ENCODE assay signal across 1 cellular context in genomic region chr6:40727272-40727671, GRCh38.
TF ChIP-seq lines count a peak whose summit lies in the region.

No MANE protein-coding gene starts in this region.

TF ChIP-seq in GM23338, 12 proteins besides CTCF, POLR2A, EP300 and RAD21 (continued from another document):
- TF ChIP-seq ZNF331 (CRISPR knock-in tag; IDR thresholded peaks at IDR 0.05; ENCODE audit: low read depth) (no peak), REST (IDR thresholded peaks at IDR 0.05; ENCODE audit: unreplicated experiment) (no peak), STAT1 (IDR thresholded peaks at IDR 0.05; ENCODE audit: unreplicated experiment) (no peak), POLR2AphosphoS5 (IDR thresholded peaks at IDR 0.05; ENCODE audit: low read depth) (no peak), CREB1 (CRISPR knock-in tag; IDR thresholded peaks at IDR 0.05; ENCODE audit: low read depth) (no peak)
TF ChIP-seq in GM23338: peak in this region for 0.
